29 cellular contexts compared by ENCODE assay signal in the genomic region with DNA sequence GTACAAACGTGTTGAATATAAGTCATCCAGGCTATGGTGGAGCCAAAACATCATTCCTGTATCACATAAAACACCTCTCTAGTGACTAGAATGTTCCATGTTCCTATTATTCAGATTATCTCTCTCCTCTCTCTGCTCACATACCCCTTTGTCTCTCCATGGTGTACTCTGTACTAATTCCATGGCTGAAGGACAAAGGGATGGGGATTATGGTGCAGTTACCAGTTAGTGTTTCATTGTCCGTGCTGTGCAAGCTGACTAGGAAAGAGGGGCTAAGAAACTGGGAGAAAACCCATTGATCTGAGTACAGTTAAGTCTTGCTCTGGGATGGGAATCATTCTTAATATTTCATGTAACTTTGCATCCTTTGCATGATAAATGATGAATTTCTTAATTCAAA.
"Had no signal": no experiment of that assay in that cellular context is flagged by ENCODE, and none has a peak within 500 bp of the region (broad histone marks: within the 10 kb centered on the region; RNA-seq: fewer than 3 reads in every experiment).

No MANE protein-coding gene starts in this region.

- H3K36me3 ChIP-seq: stomach, suprapubic skin, thoracic aorta, thyroid gland, tibial artery, tibial nerve, transverse colon, upper lobe of left lung, upper lobe of right lung, uterus, vagina had no signal

- H3K4me3 Mint-ChIP-seq: stimulated activated effector memory CD8-positive, alpha-beta T cell treated with anti-CD3 and anti-CD28 coated beads, Interleukin-12 subunit alpha, Interleukin-12 subunit beta, amount 100 ng/mL, for 72 hours; stimulated activated memory B cell treated with anti-CD40 and anti-IgM and Interleukin-4, amounts not matched to agents 10 μg/mL and 1 μg/mL and 100 μg/mL, for 72 hours; stimulated activated naive B cell treated with anti-CD40 and anti-IgM and Interleukin-4, amounts not matched to agents 10 μg/mL and 1 μg/mL and 100 μg/mL, for 72 hours; stimulated activated naive CD8-positive, alpha-beta T cell treated with anti-CD3 and anti-CD28 coated beads, Interleukin-15, amount 100 ng/mL, for 72 hours; stimulated activated naive CD8-positive, alpha-beta T cell treated with anti-CD3 and anti-CD28 coated beads, Interleukin-15, Interleukin-2, amounts not matched to agents 100 ng/mL and 50 ng/mL, for 24 hours; type B pancreatic cell had no signal

- H3K9me3 Mint-ChIP-seq: stimulated activated effector memory CD8-positive, alpha-beta T cell treated with anti-CD3 and anti-CD28 coated beads, Interleukin-12 subunit alpha, Interleukin-12 subunit beta, amount 100 ng/mL, for 72 hours; stimulated activated memory B cell treated with anti-CD40 and anti-IgM and Interleukin-4, amounts not matched to agents 10 μg/mL and 1 μg/mL and 100 μg/mL, for 72 hours; stimulated activated naive B cell treated with anti-CD40 and anti-IgM and Interleukin-4, amounts not matched to agents 10 μg/mL and 1 μg/mL and 100 μg/mL, for 72 hours; stimulated activated naive CD8-positive, alpha-beta T cell treated with anti-CD3 and anti-CD28 coated beads, Interleukin-15, Interleukin-2, amounts not matched to agents 100 ng/mL and 50 ng/mL, for 24 hours; type B pancreatic cell had no signal

- H3K36me3 Mint-ChIP-seq: stimulated activated effector memory CD8-positive, alpha-beta T cell treated with anti-CD3 and anti-CD28 coated beads, Interleukin-12 subunit alpha, Interleukin-12 subunit beta, amount 100 ng/mL, for 72 hours; stimulated activated memory B cell treated with anti-CD40 and anti-IgM and Interleukin-4, amounts not matched to agents 10 μg/mL and 1 μg/mL and 100 μg/mL, for 72 hours; stimulated activated naive B cell treated with anti-CD40 and anti-IgM and Interleukin-4, amounts not matched to agents 10 μg/mL and 1 μg/mL and 100 μg/mL, for 72 hours; type B pancreatic cell had no signal

- H3K27ac ChIP-seq: stomach, suprapubic skin, testis, thoracic aorta, thyroid gland, tibial artery, tibial nerve, transverse colon, upper lobe of left lung, upper lobe of right lung, uterus, vagina had no signal

- ATAC-seq: stimulated activated effector memory CD8-positive, alpha-beta T cell treated with anti-CD3 and anti-CD28 coated beads, Interleukin-12 subunit alpha, Interleukin-12 subunit beta, amount 100 ng/mL, for 72 hours; stimulated activated memory B cell treated with anti-CD40 and anti-IgM and Interleukin-4, amounts not matched to agents 10 μg/mL and 1 μg/mL and 100 μg/mL, for 72 hours; stimulated activated naive B cell treated with anti-CD40 and anti-IgM and Interleukin-4, amounts not matched to agents 10 μg/mL and 1 μg/mL and 100 μg/mL, for 72 hours; stimulated activated naive CD8-positive, alpha-beta T cell treated with anti-CD3 and anti-CD28 coated beads, Interleukin-15, amount 100 ng/mL, for 72 hours; stimulated activated naive CD8-positive, alpha-beta T cell treated with anti-CD3 and anti-CD28 coated beads, Interleukin-15, Interleukin-2, amounts not matched to agents 100 U/mL and 50 U/mL, for 24 hours; upper lobe of right lung had no signal

- H3K4me3 ChIP-seq: stomach, suprapubic skin, testis, thoracic aorta, thyroid gland, tibial artery, tibial nerve, transverse colon, upper lobe of left lung, upper lobe of right lung, uterus, vagina had no signal

- H3K27me3 ChIP-seq: stomach, suprapubic skin, testis, thyroid gland, tibial artery, tibial nerve, transverse colon, upper lobe of left lung, upper lobe of right lung, uterus, vagina had no signal

- H3K9me3 ChIP-seq: stomach, suprapubic skin, testis, thoracic aorta, thyroid gland, tibial artery, tibial nerve, transverse colon, upper lobe of left lung, upper lobe of right lung, uterus, vagina had no signal

- H3K4me1 ChIP-seq: stomach, suprapubic skin, testis, thyroid gland, tibial artery, tibial nerve, transverse colon, upper lobe of left lung, upper lobe of right lung, uterus, vagina had no signal

- H3K4me1 Mint-ChIP-seq: stimulated activated effector memory CD8-positive, alpha-beta T cell treated with anti-CD3 and anti-CD28 coated beads, Interleukin-12 subunit alpha, Interleukin-12 subunit beta, amount 100 ng/mL, for 72 hours; stimulated activated memory B cell treated with anti-CD40 and anti-IgM and Interleukin-4, amounts not matched to agents 10 μg/mL and 1 μg/mL and 100 μg/mL, for 72 hours; stimulated activated naive CD8-positive, alpha-beta T cell treated with anti-CD3 and anti-CD28 coated beads, Interleukin-15, amount 100 ng/mL, for 72 hours had no signal

- DNase-seq: stimulated activated CD4-positive, alpha-beta T cell treated with anti-CD3 and anti-CD28 coated beads, Interleukin-2, amount 100 ng/mL, for 48 hours; stimulated activated CD4-positive, alpha-beta T cell treated with anti-CD3 and anti-CD28 coated beads, Interleukin-4, amount 100 ng/mL, for 1 hour; stimulated activated CD4-positive, alpha-beta T cell treated with anti-CD3 and anti-CD28 coated beads, Interleukin-4, amount 100 ng/mL, for 24 hours; stimulated activated CD4-positive, alpha-beta T cell treated with anti-CD3 and anti-CD28 coated beads, Interleukin-4, amount 100 ng/mL, for 4 hours; stimulated activated CD8-positive, alpha-beta memory T cell treated with anti-CD3 and anti-CD28 coated beads, Interleukin-4, amount 100 ng/mL, for 48 hours; stimulated activated naive B cell treated with anti-CD40 and anti-IgM and Interleukin-4, amounts not matched to agents 10 μg/mL and 1 μg/mL and 100 μg/mL, for 72 hours; stimulated activated naive CD4-positive, alpha-beta T cell; stimulated activated naive CD4-positive, alpha-beta T cell treated with Interleukin-2 at 50 U/mL for 16 hours; stimulated activated naive CD8-positive, alpha-beta T cell treated with anti-CD3 and anti-CD28 coated beads, Interleukin-15, amount 100 ng/mL, for 72 hours; stimulated activated naive CD8-positive, alpha-beta T cell treated with anti-CD3 and anti-CD28 coated beads, Interleukin-15, Interleukin-2, amounts not matched to agents 100 U/mL and 50 U/mL, for 24 hours; stomach; substantia nigra; testis; thyroid gland; tibial artery; transverse colon; trophoblast cell; upper lobe of left lung; upper lobe of right lung; uterus had no signal

- H3K27me3 Mint-ChIP-seq: stimulated activated memory B cell treated with anti-CD40 and anti-IgM and Interleukin-4, amounts not matched to agents 10 μg/mL and 1 μg/mL and 100 μg/mL, for 72 hours; stimulated activated naive B cell treated with anti-CD40 and anti-IgM and Interleukin-4, amounts not matched to agents 10 μg/mL and 1 μg/mL and 100 μg/mL, for 72 hours; stimulated activated naive CD8-positive, alpha-beta T cell treated with anti-CD3 and anti-CD28 coated beads, Interleukin-15, amount 100 ng/mL, for 72 hours; stimulated activated naive CD8-positive, alpha-beta T cell treated with anti-CD3 and anti-CD28 coated beads, Interleukin-15, Interleukin-2, amounts not matched to agents 100 ng/mL and 50 ng/mL, for 24 hours; type B pancreatic cell had no signal

- H3K27ac Mint-ChIP-seq: stimulated activated effector memory CD8-positive, alpha-beta T cell treated with anti-CD3 and anti-CD28 coated beads, Interleukin-12 subunit alpha, Interleukin-12 subunit beta, amount 100 ng/mL, for 72 hours; stimulated activated memory B cell treated with anti-CD40 and anti-IgM and Interleukin-4, amounts not matched to agents 10 μg/mL and 1 μg/mL and 100 μg/mL, for 72 hours; stimulated activated naive B cell treated with anti-CD40 and anti-IgM and Interleukin-4, amounts not matched to agents 10 μg/mL and 1 μg/mL and 100 μg/mL, for 72 hours; stimulated activated naive CD8-positive, alpha-beta T cell treated with anti-CD3 and anti-CD28 coated beads, Interleukin-15, amount 100 ng/mL, for 72 hours; stimulated activated naive CD8-positive, alpha-beta T cell treated with anti-CD3 and anti-CD28 coated beads, Interleukin-15, Interleukin-2, amounts not matched to agents 100 ng/mL and 50 ng/mL, for 24 hours; type B pancreatic cell had no signal

- FAIRE-seq: urothelium cell line had no signal
